Comparison of ENCODE assay signal across 10 cellular contexts in genomic region chr6:158290040-158290439, GRCh38. TPM values are rescaled to one million over a fixed set of nuclear protein-coding genes. Genes with fewer than 3 reads are reported as not detected.
A peak's percentile ranks its signal among the peaks of the same experiment; 100 is the strongest.
DNase-seq lines count a peak whose midpoint lies in the region; ATAC-seq and TF ChIP-seq lines count a peak whose summit lies in the region.
"Had no signal": no experiment of that assay in that cellular context is flagged by ENCODE, and none has a peak within 500 bp of the region (broad histone marks: within the 10 kb centered on the region; RNA-seq: fewer than 3 reads in every experiment).

No MANE protein-coding gene starts in this region.

- no peaks in the 10 kb centered on the region for H3K27me3 Mint-ChIP-seq in activated T-cell treated with anti-CD3 and anti-CD28 coated beads, Interleukin-2, amount 50 U/mL, for 72 hours (ENCODE audit: low read depth)
- peaks cover 5% of the 10 kb centered on the region for H3K27me3 Mint-ChIP-seq in GM23338 (ENCODE audit: insufficient read depth, low read depth, poor library complexity)

- peaks cover 5% of the 10 kb centered on the region; the same call in 1 of the 2 replicates for H4K20me1 ChIP-seq in OCI-LY3 (ENCODE audit: insufficient read depth, low read length)
- no peaks in the 10 kb centered on the region for H4K20me1 ChIP-seq in GM23338 (replicated peaks; ENCODE audit: insufficient read depth)

- no peak overlapping the region for H2AFZ ChIP-seq in OCI-LY3 (ENCODE audit: low read depth, low read length)
- H2AFZ ChIP-seq in GM23338 = no peak overlapping the region

- H3F3A ChIP-seq in GM23338 (replicated peaks; ENCODE audit: low read depth) = no peaks in the 10 kb centered on the region

- peaks cover 55% of the 10 kb centered on the region for H3K4me1 ChIP-seq in OCI-LY3 (ENCODE audit: low read length)
- H3K4me1 ChIP-seq in GM23338 (ENCODE audit: insufficient read depth) = no peaks in the 10 kb centered on the region; the same call in 1 of the 2 replicates
- H3K4me1 ChIP-seq: SJCRH30 had no signal

- H3K36me3 ChIP-seq in OCI-LY3 (replicated peaks; ENCODE audit: low read depth, low read length) (peaks cover 2% of the 10 kb centered on the region), GM23338 (ENCODE audit: insufficient read depth) (no peaks in the 10 kb centered on the region)
- H3K36me3 ChIP-seq: lower lobe of right lung had no signal

- peak overlapping the region; percentile 74 to 92 for H3K4me3 Mint-ChIP-seq in activated T-cell treated with anti-CD3 and anti-CD28 coated beads, Interleukin-2, amount 50 U/mL, for 72 hours
- H3K4me3 Mint-ChIP-seq in GM23338 = no peak overlapping the region

- H3K4me2 ChIP-seq in OCI-LY3 (ENCODE audit: low read length) (peak overlapping the region; percentile 88), GM23338 (no peak overlapping the region)

- DNase-seq in activated T-cell treated with anti-CD3 and anti-CD28 coated beads, Interleukin-2, amount 50 U/mL, for 72 hours = no peak
- no peak for DNase-seq in activated T-cell treated with anti-CD3 and anti-CD28 coated beads for 4 hours
- no peak for DNase-seq in substantia nigra (lab: John Stamatoyannopoulos, UW)
- DNase-seq in GM23338 (ENCODE audit: low spot score) = no peak
- no peak for DNase-seq in KG1 (lab: John Stamatoyannopoulos, UW)
- DNase-seq: lower lobe of right lung, SJCRH30 had no signal

- peak overlapping the region; percentile 63 for H3K4me3 ChIP-seq in OCI-LY3 (ENCODE audit: low read length)
- H3K4me3 ChIP-seq in GM23338 = no peak overlapping the region
- H3K4me3 ChIP-seq: lower lobe of right lung, SJCRH30 had no signal

- H3K27ac ChIP-seq in OCI-LY3 (ENCODE audit: low read length) (peak overlapping the region; percentile 61), substantia nigra (ENCODE audit: low read depth, low read length, poor library complexity, severe bottlenecking) (peak overlapping the region; percentile 30), GM23338 (ENCODE audit: low read depth) (no peak overlapping the region)
- H3K27ac ChIP-seq: lower lobe of right lung, SJCRH30 had no signal

- H3K9me2 ChIP-seq in GM23338 (ENCODE audit: insufficient read depth) = no peaks in the 10 kb centered on the region

- H3K4me1 Mint-ChIP-seq in activated T-cell treated with anti-CD3 and anti-CD28 coated beads, Interleukin-2, amount 50 U/mL, for 72 hours (ENCODE audit: low read depth) = peaks cover 35% of the 10 kb centered on the region
- H3K4me1 Mint-ChIP-seq in GM23338 = peaks cover 6% of the 10 kb centered on the region

- H3K79me2 ChIP-seq in OCI-LY3 (ENCODE audit: low read length) (peaks cover 6% of the 10 kb centered on the region), GM23338 (replicated peaks; ENCODE audit: insufficient read depth) (peaks cover 34% of the 10 kb centered on the region)

- no peaks in the 10 kb centered on the region for H3K9me3 ChIP-seq in OCI-LY3 (ENCODE audit: insufficient read depth, low read length)
- H3K9me3 ChIP-seq: lower lobe of right lung, SJCRH30 had no signal

- H3K9me3 Mint-ChIP-seq in activated T-cell treated with anti-CD3 and anti-CD28 coated beads, Interleukin-2, amount 50 U/mL, for 72 hours = no peaks in the 10 kb centered on the region
- H3K9me3 Mint-ChIP-seq in GM23338 = peaks cover 2% of the 10 kb centered on the region; the same call in 1 of the 3 replicates

- ATAC-seq in activated T-cell treated with anti-CD3 and anti-CD28 coated beads, Interleukin-2, amount 50 U/mL, for 72 hours (replicated peaks in 1 of 2) = peak; percentile 41 to 57
- ATAC-seq in HG02763 (IDR thresholded peaks at IDR 0.05; ENCODE audit: unreplicated experiment) = peak; percentile 55
- ATAC-seq in GM23338 = no peak
- no peak for ATAC-seq in GM18873 (IDR thresholded peaks at IDR 0.05; ENCODE audit: low FRiP score, unreplicated experiment)

- H3K27me3 ChIP-seq in OCI-LY3 (ENCODE audit: low read depth, low read length) (peaks cover 14% of the 10 kb centered on the region; the same call in 1 of the 2 replicates), GM23338 (ENCODE audit: insufficient read depth) (no peaks in the 10 kb centered on the region)
- H3K27me3 ChIP-seq: SJCRH30 had no signal

- H3K9ac ChIP-seq in OCI-LY3 (ENCODE audit: low read length) = 0 out of 2 replicates have a peak overlapping the region, but pooled peaks have one; percentile 2

- TF ChIP-seq CTCF in OCI-LY3 (IDR thresholded peaks at IDR 0.05; ENCODE audit: low read depth, low read length) (no peak), GM23338 (conservative IDR thresholded peaks at IDR 0.05; ENCODE audit: low read depth in 2 of 2) (no peak)

- peaks cover 2 to 4% of the 10 kb centered on the region in 2 donors for H3K36me3 Mint-ChIP-seq in activated T-cell treated with anti-CD3 and anti-CD28 coated beads, Interleukin-2, amount 50 U/mL, for 72 hours (ENCODE audit: insufficient read depth in 2 of 2)
- peaks cover 11% of the 10 kb centered on the region for H3K36me3 Mint-ChIP-seq in GM23338 (ENCODE audit: low read depth)

- peak overlapping the region; percentile 96 for H3K27ac Mint-ChIP-seq in activated T-cell treated with anti-CD3 and anti-CD28 coated beads, Interleukin-2, amount 50 U/mL, for 72 hours
- no peak overlapping the region for H3K27ac Mint-ChIP-seq in GM23338

TF ChIP-seq in GM23338, 12 proteins besides CTCF, POLR2A, EP300 and RAD21:
- TF ChIP-seq JUNB (IDR thresholded peaks at IDR 0.05; ENCODE audit: unreplicated experiment) = no peak
- no peak for TF ChIP-seq ETS1 (IDR thresholded peaks at IDR 0.05)
- no peak for TF ChIP-seq ZNF114 (CRISPR knock-in tag; IDR thresholded peaks at IDR 0.05)

RNA-seq across cellular contexts. Expression of gene TULP4, which starts 22.2 kb away (rescaled TPM):
- total RNA-seq in activated T-cell treated with anti-CD3 and anti-CD28 coated beads, Interleukin-2, amount 50 U/mL, for 72 hours = 10 to 100 TPM; 19.5 to 20.8 TPM
- 46.6 and 50.2 TPM in 2 replicates for total RNA-seq in GM23338 (2014; rRNA removed; shearing (Covaris generic))
- 29.6 and 31.2 TPM in 2 replicates for polyA plus RNA-seq in GM23338 (2016; fragmentation: Nextera tagmentation; extraction: Ambion mirVana)

Comparison
In these comparisons a context has a peak if more than half of its experiments do, and no peak if none do; other contexts are left out.
1. ATAC-seq: peak in activated T-cell treated with anti-CD3 and anti-CD28 coated beads, Interleukin-2, amount 50 U/mL, for 72 hours (2 of 2) and HG02763 (single experiment); none in GM23338 (single experiment) and GM18873 (single experiment).